In the genomic region with DNA sequence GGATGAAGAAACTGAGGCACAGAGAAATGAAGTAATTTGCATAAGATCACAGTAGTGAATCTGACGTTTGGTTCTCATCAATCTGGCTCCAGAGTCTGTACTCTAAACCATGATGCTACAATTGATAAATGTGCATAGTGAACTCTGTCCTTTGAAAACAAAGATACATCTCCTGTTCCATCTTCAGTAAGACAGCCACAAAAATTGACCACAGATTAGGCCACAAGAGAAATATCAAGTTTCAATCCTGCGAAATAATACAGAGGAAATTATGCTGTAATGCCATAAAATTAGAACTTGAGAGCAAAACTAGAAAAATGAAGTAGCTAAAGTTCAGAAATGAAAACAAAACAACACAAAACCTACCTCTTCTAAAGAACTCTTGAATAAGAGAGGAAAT, we compare ENCODE assay signal across 26 cellular contexts.
"Had no signal": no experiment of that assay in that cellular context is flagged by ENCODE, and none has a peak within 500 bp of the region (broad histone marks: within the 10 kb centered on the region; RNA-seq: fewer than 3 reads in every experiment).

No MANE protein-coding gene starts in this region.

- H3K27ac ChIP-seq: gastroesophageal sphincter, hepatocyte, spleen, vagina had no signal

- H3K36me3 Mint-ChIP-seq: activated naive CD4-positive, alpha-beta T cell treated with anti-CD3 and anti-CD28 coated beads, Interleukin-2, amount 50 U/mL, for 72 hours; type B pancreatic cell had no signal

- FAIRE-seq: bronchial epithelial cell had no signal

- H3K27ac Mint-ChIP-seq: activated B cell treated with CpG ODN at 0.5 μM for 24 hours; activated CD4-positive, alpha-beta T cell treated with anti-CD3 and anti-CD28 coated beads for 36 hours; activated naive CD4-positive, alpha-beta T cell treated with anti-CD3 and anti-CD28 coated beads, Interleukin-2, amount 50 U/mL, for 72 hours; activated T-cell treated with anti-CD3 and anti-CD28 coated beads, Interleukin-2, amount 50 U/mL, for 72 hours; naive thymus-derived CD8-positive, alpha-beta T cell; stimulated activated naive CD8-positive, alpha-beta T cell treated with anti-CD3 and anti-CD28 coated beads, Interleukin-15, amount 100 ng/mL, for 72 hours; T-helper 2 cell treated with Interferon-gamma antibody and Interleukin-4, amounts not matched to agents 5 μg/mL and 100 μg/mL, for 36 hours; type B pancreatic cell had no signal

- DNase-seq: activated B cell treated with CpG ODN at 0.5 μM for 24 hours; activated CD4-positive, alpha-beta T cell treated with anti-CD3 and anti-CD28 coated beads for 36 hours; activated CD4-positive, alpha-beta T cell treated with anti-CD3 and anti-CD28 coated beads, Interleukin-2, amount 50 U/mL, for 4 hours; activated naive CD4-positive, alpha-beta T cell; activated T-cell treated with anti-CD3 and anti-CD28 coated beads for 4 hours; activated T-cell treated with anti-CD3 and anti-CD28 coated beads, Interleukin-2, amount 50 U/mL, for 72 hours; anterior cingulate cortex; dermis blood vessel endothelial cell; effector CD8-positive, alpha-beta T cell; islet precursor cell; left ventricle myocardium superior; naive thymus-derived CD8-positive, alpha-beta T cell; posterior cingulate gyrus; right cardiac atrium; spleen; stimulated activated CD4-positive, alpha-beta T cell treated with anti-CD3 and anti-CD28 coated beads, Interleukin-2, amount 100 ng/mL, for 48 hours; stimulated activated naive CD8-positive, alpha-beta T cell treated with anti-CD3 and anti-CD28 coated beads, Interleukin-15, amount 100 ng/mL, for 72 hours; substantia nigra had no signal

- H3K27me3 ChIP-seq: gastroesophageal sphincter, hepatocyte, spleen, vagina had no signal

- H3K4me1 ChIP-seq: spleen, vagina had no signal

- ATAC-seq: activated CD4-positive, alpha-beta T cell treated with anti-CD3 and anti-CD28 coated beads for 36 hours; activated naive CD4-positive, alpha-beta T cell treated with anti-CD3 and anti-CD28 coated beads, Interleukin-2, amount 50 U/mL, for 72 hours; activated T-cell treated with anti-CD3 and anti-CD28 coated beads, Interleukin-2, amount 50 U/mL, for 72 hours; gastroesophageal sphincter; left ventricle myocardium superior; naive thymus-derived CD8-positive, alpha-beta T cell; right cardiac atrium; stimulated activated naive CD8-positive, alpha-beta T cell treated with anti-CD3 and anti-CD28 coated beads, Interleukin-15, amount 100 ng/mL, for 72 hours had no signal

- H3K4me1 Mint-ChIP-seq: activated B cell treated with CpG ODN at 0.5 μM for 24 hours; activated CD4-positive, alpha-beta T cell treated with anti-CD3 and anti-CD28 coated beads for 36 hours; central memory CD8-positive, alpha-beta T cell; naive thymus-derived CD8-positive, alpha-beta T cell had no signal

- H3K4me3 Mint-ChIP-seq: activated B cell treated with CpG ODN at 0.5 μM for 24 hours; activated CD4-positive, alpha-beta T cell treated with anti-CD3 and anti-CD28 coated beads for 36 hours; activated T-cell treated with anti-CD3 and anti-CD28 coated beads, Interleukin-2, amount 50 U/mL, for 72 hours; central memory CD8-positive, alpha-beta T cell; naive thymus-derived CD8-positive, alpha-beta T cell; stimulated activated naive CD8-positive, alpha-beta T cell treated with anti-CD3 and anti-CD28 coated beads, Interleukin-15, amount 100 ng/mL, for 72 hours; T-helper 2 cell treated with Interferon-gamma antibody and Interleukin-4, amounts not matched to agents 5 μg/mL and 100 μg/mL, for 36 hours; type B pancreatic cell had no signal

- H3K4me2 ChIP-seq: hepatocyte had no signal

- H3K9me3 ChIP-seq: gastroesophageal sphincter, spleen, vagina had no signal

- H3K27me3 Mint-ChIP-seq: activated B cell treated with CpG ODN at 0.5 μM for 24 hours; activated CD4-positive, alpha-beta T cell treated with anti-CD3 and anti-CD28 coated beads for 36 hours; central memory CD8-positive, alpha-beta T cell; naive thymus-derived CD8-positive, alpha-beta T cell; stimulated activated naive CD8-positive, alpha-beta T cell treated with anti-CD3 and anti-CD28 coated beads, Interleukin-15, amount 100 ng/mL, for 72 hours; type B pancreatic cell had no signal

- H3K9me3 Mint-ChIP-seq: activated B cell treated with CpG ODN at 0.5 μM for 24 hours; activated naive CD4-positive, alpha-beta T cell treated with anti-CD3 and anti-CD28 coated beads, Interleukin-2, amount 50 U/mL, for 72 hours; activated T-cell treated with anti-CD3 and anti-CD28 coated beads, Interleukin-2, amount 50 U/mL, for 72 hours; central memory CD8-positive, alpha-beta T cell; naive thymus-derived CD8-positive, alpha-beta T cell; stimulated activated naive CD8-positive, alpha-beta T cell treated with anti-CD3 and anti-CD28 coated beads, Interleukin-15, amount 100 ng/mL, for 72 hours; T-helper 2 cell treated with Interferon-gamma antibody and Interleukin-4, amounts not matched to agents 5 μg/mL and 100 μg/mL, for 36 hours; type B pancreatic cell had no signal

- H3K79me2 ChIP-seq: hepatocyte had no signal

- H3K4me3 ChIP-seq: gastroesophageal sphincter, hepatocyte, spleen, vagina had no signal

- H2AFZ ChIP-seq: hepatocyte had no signal

- H3K36me3 ChIP-seq: gastroesophageal sphincter, spleen, vagina had no signal
